ENCODE assay signal across 10 cellular contexts in the genomic region with DNA sequence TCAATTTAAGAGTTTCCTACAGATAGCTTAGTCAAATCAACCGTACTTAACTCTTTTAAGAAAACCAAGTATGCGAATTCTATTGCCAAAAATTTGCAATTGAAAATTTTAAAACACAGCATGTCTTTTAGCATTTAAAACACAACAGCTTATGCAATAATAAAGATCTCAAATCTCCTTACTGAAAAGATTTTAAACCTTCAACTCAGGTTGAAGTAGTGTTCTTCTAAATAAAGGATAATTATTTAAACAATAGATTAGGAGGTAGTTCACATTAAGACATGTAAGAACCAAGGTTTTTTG. TPM values are rescaled to one million over a fixed set of nuclear protein-coding genes. Genes with fewer than 3 reads are reported as not detected.
DNase-seq lines count a peak whose midpoint lies in the region; ATAC-seq and TF ChIP-seq lines count a peak whose summit lies in the region.
"Had no signal": no experiment of that assay in that cellular context is flagged by ENCODE, and none has a peak within 500 bp of the region (broad histone marks: within the 10 kb centered on the region; RNA-seq: fewer than 3 reads in every experiment).

No MANE protein-coding gene starts in this region.

- no peak for DNase-seq in CD8-positive, alpha-beta T cell
- DNase-seq in MG63 (no peak), natural killer cell (no peak), NCI-H1436 treated with DMSO at 0.1 percent for 48 hours (lab: John Stamatoyannopoulos, UW) (no peak), GM19240 (ENCODE audit: insufficient read length, low spot score) (no peak), hepatic stellate cell (ENCODE audit: low spot score) (no peak)
- DNase-seq: KG1; stimulated activated CD4-positive, alpha-beta T cell treated with anti-CD3 and anti-CD28 coated beads, Interleukin-4, amount 100 ng/mL, for 24 hours had no signal

- H3K27me3 Mint-ChIP-seq in CD8-positive, alpha-beta T cell (ENCODE audit: low read depth), result no peaks in the 10 kb centered on the region
- no peaks in the 10 kb centered on the region for H3K27me3 Mint-ChIP-seq in dendritic cell treated with granulocyte-macrophage colony-stimulating factor and Interleukin-4, amounts not matched to agents 40 ng/mL and 50 ng/mL, for 4 days
- H3K27me3 Mint-ChIP-seq in natural killer cell (ENCODE audit: low read depth in 2 of 2), result no peaks in the 10 kb centered on the region

- CTCF ChIA-PET in CD8-positive, alpha-beta T cell (lab: Charles Lee), result interaction anchor here (0.7 kb wide), 1 partner anchor 92 kb away, joined by 4 read pairs; no protein-coding TSS in a partner anchor

- ATAC-seq in CD8-positive, alpha-beta T cell, result no peak
- ATAC-seq in natural killer cell (no peak), HG03097 (IDR thresholded peaks at IDR 0.05; ENCODE audit: low FRiP score, unreplicated experiment) (no peak)

- H3K4me3 Mint-ChIP-seq in CD8-positive, alpha-beta T cell, result peak overlapping the region; percentile 95
- H3K4me3 Mint-ChIP-seq in dendritic cell treated with granulocyte-macrophage colony-stimulating factor and Interleukin-4, amounts not matched to agents 40 ng/mL and 50 ng/mL, for 4 days, result peak overlapping the region; percentile 67
- peak overlapping the region; percentile 97 for H3K4me3 Mint-ChIP-seq in natural killer cell

- peaks cover 80% of the 10 kb centered on the region for H3K4me1 Mint-ChIP-seq in CD8-positive, alpha-beta T cell (ENCODE audit: low read depth)
- H3K4me1 Mint-ChIP-seq in dendritic cell treated with granulocyte-macrophage colony-stimulating factor and Interleukin-4, amounts not matched to agents 40 ng/mL and 50 ng/mL, for 4 days (ENCODE audit: low read depth), result peaks cover 41% of the 10 kb centered on the region
- H3K4me1 Mint-ChIP-seq in natural killer cell, result peaks cover 74 to 81% of the 10 kb centered on the region in 2 donors

- peak overlapping the region; percentile 35 for H3K4me3 ChIP-seq in CD8-positive, alpha-beta T cell (ENCODE audit: low read depth, low read length)
- peak overlapping the region; percentile 80 for H3K4me3 ChIP-seq in MG63

- H3K27me3 ChIP-seq in CD8-positive, alpha-beta T cell (ENCODE audit: insufficient read depth, low read length), result no peaks in the 10 kb centered on the region
- H3K27me3 ChIP-seq in MG63, result no peaks in the 10 kb centered on the region

- H3K4me1 ChIP-seq in CD8-positive, alpha-beta T cell (ENCODE audit: insufficient read depth, low read length), result peaks cover 79% of the 10 kb centered on the region

- H3K9me3 ChIP-seq in CD8-positive, alpha-beta T cell (ENCODE audit: low read length), result no peaks in the 10 kb centered on the region
- H3K9me3 ChIP-seq in MG63, result no peaks in the 10 kb centered on the region

- H3K36me3 Mint-ChIP-seq in CD8-positive, alpha-beta T cell, result peaks cover 37% of the 10 kb centered on the region
- H3K36me3 Mint-ChIP-seq in dendritic cell treated with granulocyte-macrophage colony-stimulating factor and Interleukin-4, amounts not matched to agents 40 ng/mL and 50 ng/mL, for 4 days (ENCODE audit: low read depth), result peaks cover 30% of the 10 kb centered on the region
- H3K36me3 Mint-ChIP-seq in natural killer cell, result no peaks in the 10 kb centered on the region

- intact Hi-C loops in CD8-positive, alpha-beta T cell (cut with DNase I, micrococcal nuclease), result no loop called here
- intact Hi-C loops in dendritic cell treated with granulocyte-macrophage colony-stimulating factor and Interleukin-4, amounts not matched to agents 40 ng/mL and 50 ng/mL, for 4 days (cut with micrococcal nuclease), result loop anchor here (10.0 kb wide), 2 partner anchors 113 to 473 kb away; no protein-coding TSS in a partner anchor
- intact Hi-C loops in natural killer cell (cut with micrococcal nuclease), result loop anchor here (5.0 kb wide), 1 partner anchor 46 kb away; no protein-coding TSS in a partner anchor

- no peak for TF ChIP-seq CTCF in CD8-positive, alpha-beta T cell (IDR thresholded peaks at IDR 0.05)
- no peak for TF ChIP-seq CTCF in natural killer cell (IDR thresholded peaks at IDR 0.05)

- no peaks in the 10 kb centered on the region for H3K9me3 Mint-ChIP-seq in CD8-positive, alpha-beta T cell
- no peaks in the 10 kb centered on the region for H3K9me3 Mint-ChIP-seq in dendritic cell treated with granulocyte-macrophage colony-stimulating factor and Interleukin-4, amounts not matched to agents 40 ng/mL and 50 ng/mL, for 4 days
- H3K9me3 Mint-ChIP-seq in natural killer cell, result no peaks in the 10 kb centered on the region

- H3K27ac Mint-ChIP-seq in CD8-positive, alpha-beta T cell, result no peak overlapping the region
- no peak overlapping the region for H3K27ac Mint-ChIP-seq in dendritic cell treated with granulocyte-macrophage colony-stimulating factor and Interleukin-4, amounts not matched to agents 40 ng/mL and 50 ng/mL, for 4 days
- peak overlapping the region in 1 of 2 donors; percentile 74 for H3K27ac Mint-ChIP-seq in natural killer cell

- POLR2A ChIA-PET in CD8-positive, alpha-beta T cell (lab: Charles Lee), result interaction anchor here (0.7 kb wide), 2 partner anchors 36 to 213 kb away, joined by 3 to 4 read pairs; no protein-coding TSS in a partner anchor

- H3K27ac ChIP-seq in CD8-positive, alpha-beta T cell (ENCODE audit: low read depth, low read length), result no peak overlapping the region

- H3K36me3 ChIP-seq in CD8-positive, alpha-beta T cell (ENCODE audit: insufficient read depth, low read length), result no peaks in the 10 kb centered on the region
- H3K36me3 ChIP-seq in MG63, result peaks cover 45% of the 10 kb centered on the region

RNA-seq across cellular contexts. Expression of a gene that starts 5.5 kb away (rescaled TPM):
- 100 to 1,000 TPM; 179 to 181 TPM for total RNA-seq in CD8-positive, alpha-beta T cell
- total RNA-seq in MG63 (2014; rRNA removed; shearing (Covaris generic); ENCODE audit: low replicate concordance), result 45.6 and 50.8 TPM in 2 replicates
- 100 to 1,000 TPM; 147 to 168 (median 165) TPM for total RNA-seq in natural killer cell

Comparison
In these comparisons a context has a peak if more than half of its experiments do, and no peak if none do; other contexts are left out.
1. intact Hi-C loops: an anchor here in dendritic cell treated with granulocyte-macrophage colony-stimulating factor and Interleukin-4, amounts not matched to agents 40 ng/mL and 50 ng/mL, for 4 days (10.0 kb wide) and natural killer cell (5.0 kb wide); none called in CD8-positive, alpha-beta T cell.